Comparison of ENCODE assay signal across 8 cellular contexts in the genomic region with DNA sequence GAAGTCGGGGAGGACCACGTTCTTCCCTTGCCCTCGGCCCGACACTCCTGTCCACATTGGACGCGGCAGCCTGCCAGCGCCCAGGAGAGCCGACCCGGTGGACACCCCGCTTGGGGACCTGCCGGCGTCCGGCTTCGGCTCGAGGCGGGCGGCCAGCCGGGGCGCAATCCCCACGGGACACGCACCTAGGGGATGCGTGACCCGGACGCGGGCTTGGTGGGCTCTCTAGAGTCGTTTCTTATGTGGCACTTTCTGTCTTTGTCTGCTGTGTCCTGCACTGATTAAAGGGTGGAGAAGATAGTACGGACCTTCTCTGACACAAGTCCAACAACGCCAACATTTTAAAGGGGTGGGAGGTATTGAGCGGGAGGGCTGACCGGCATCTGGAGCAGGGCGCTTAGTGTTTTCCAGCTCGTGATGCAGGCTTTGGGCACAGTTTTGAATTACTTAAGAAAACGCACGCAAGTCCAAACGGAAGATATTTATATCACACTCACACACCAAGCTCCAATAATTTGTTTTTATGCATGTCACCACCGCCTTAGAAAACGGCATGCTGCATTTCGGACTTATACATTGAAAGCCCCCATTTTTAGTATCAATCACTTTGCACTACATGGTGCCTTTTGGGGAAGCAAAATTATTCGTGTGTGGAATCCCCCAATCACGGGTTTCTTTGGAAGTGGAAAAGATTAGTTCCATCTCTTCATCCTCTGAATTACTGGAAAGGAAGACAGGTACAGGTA. TPM values are rescaled to one million over a fixed set of nuclear protein-coding genes. Genes with fewer than 3 reads are reported as not detected.
A peak's percentile ranks its signal among the peaks of the same experiment; 100 is the strongest.
DNase-seq lines count a peak whose midpoint lies in the region; ATAC-seq and TF ChIP-seq lines count a peak whose summit lies in the region.

No MANE protein-coding gene starts in this region.

- ATAC-seq in GM18909 (IDR thresholded peaks at IDR 0.05; ENCODE audit: poor library complexity, unreplicated experiment) = peak; percentile 15
- ATAC-seq in HG03196 (IDR thresholded peaks at IDR 0.05; ENCODE audit: unreplicated experiment) = peak; percentile 12
- ATAC-seq in heart right ventricle = peak in 6 of 8 donors; percentile 20 to 69 (median 28)
- ATAC-seq in sciatic nerve = peak; percentile 31

- H3K27ac ChIP-seq in heart right ventricle = peak overlapping the region in 9 of 10 donors; percentile 91 to 97 (median 95)

- POLR2A ChIA-PET in AG04449 (lab: Yijun Ruan, JAX) = interaction anchor here (0.6 to 1.7 kb wide), 4 partner anchors 25 to 97 kb away, joined by 3 to 11 read pairs (median 5); a partner anchor contains a TSS
- POLR2A ChIA-PET in activated CD4-positive, alpha-beta memory T cell treated with anti-CD3 and anti-CD28 coated beads for 36 hours (lab: Charles Lee) = interaction anchor here (1.4 to 2.1 kb wide), 2 partner anchors 17 to 95 kb away, joined by 6 to 9 read pairs; no protein-coding TSS in a partner anchor

- H3K4me3 ChIP-seq in AG04449 (ENCODE audit: low read depth, low read length) (peak overlapping the region; percentile 73), heart right ventricle (peak overlapping the region; percentile 70 to 90 (median 82))

- CTCF ChIA-PET in AG04449 (lab: Yijun Ruan, JAX) = interaction anchor here (0.6 to 3.0 kb wide), 2 partner anchors 9 to 648 kb away, joined by 3 to 9 read pairs; no protein-coding TSS in a partner anchor
- CTCF ChIA-PET in activated CD4-positive, alpha-beta memory T cell treated with anti-CD3 and anti-CD28 coated beads for 36 hours (lab: Charles Lee) = interaction anchor here (1.1 kb wide), 1 partner anchor 331 kb away, joined by 3 read pairs; no protein-coding TSS in a partner anchor

- H3K36me3 ChIP-seq in heart right ventricle = no peaks in the 10 kb centered on the region

- H3K27me3 Mint-ChIP-seq in activated CD4-positive, alpha-beta memory T cell treated with anti-CD3 and anti-CD28 coated beads for 36 hours = peaks cover 65% of the 10 kb centered on the region

- peaks cover 0 to 36% (median 17%) of the 10 kb centered on the region in 9 donors for H3K4me1 ChIP-seq in heart right ventricle

- no peaks in the 10 kb centered on the region for H3K9me3 ChIP-seq in heart right ventricle

- intact Hi-C loops in activated CD4-positive, alpha-beta memory T cell treated with anti-CD3 and anti-CD28 coated beads for 36 hours (cut with micrococcal nuclease) = loop anchor here (2.0 kb wide), 6 partner anchors 17 to 339 kb away; a partner anchor contains a TSS
- intact Hi-C loops in heart right ventricle (cut with DNase I) = loop anchor here in 6 of 10 donors (5.0 to 10.0 kb wide), 5 partner anchors 93 to 646 kb away; a partner anchor contains a TSS
- intact Hi-C loops in sciatic nerve (cut with DNase I) = loop anchor here (1.0 kb wide), 1 partner anchor 25 kb away; a partner anchor contains a TSS

- peak overlapping the region; percentile 69 for H3K4me3 Mint-ChIP-seq in activated CD4-positive, alpha-beta memory T cell treated with anti-CD3 and anti-CD28 coated beads for 36 hours

- H3K4me1 Mint-ChIP-seq in activated CD4-positive, alpha-beta memory T cell treated with anti-CD3 and anti-CD28 coated beads for 36 hours (ENCODE audit: low read depth) = peaks cover 29% of the 10 kb centered on the region

- H3K27ac Mint-ChIP-seq in activated CD4-positive, alpha-beta memory T cell treated with anti-CD3 and anti-CD28 coated beads for 36 hours = peak overlapping the region; percentile 38

- H3K9me3 Mint-ChIP-seq in activated CD4-positive, alpha-beta memory T cell treated with anti-CD3 and anti-CD28 coated beads for 36 hours = no peaks in the 10 kb centered on the region

- TF ChIP-seq CTCF in AG04449 (IDR thresholded peaks at IDR 0.05; ENCODE audit: insufficient read depth, low read length, missing control alignments) (no peak), heart right ventricle (IDR thresholded peaks at IDR 0.05) (no peak)

- DNase-seq in AG04449 (ENCODE audit: low read depth, low spot score) (no peak), heart right ventricle (no peak), sciatic nerve (ENCODE audit: low spot score) (peak; percentile 78), DMS79 (lab: John Stamatoyannopoulos, UW) (no peak), NCI-H1436 (lab: John Stamatoyannopoulos, UW) (no peak)
- no peak for DNase-seq in activated CD4-positive, alpha-beta memory T cell treated with anti-CD3 and anti-CD28 coated beads for 36 hours

- peaks cover 5% of the 10 kb centered on the region for H3K36me3 Mint-ChIP-seq in activated CD4-positive, alpha-beta memory T cell treated with anti-CD3 and anti-CD28 coated beads for 36 hours

- WGBS in heart right ventricle, 2 donors = 1 to 3% methylated on average over 40 of the region's 40 CpGs

- peaks cover 22 to 94% (median 87%) of the 10 kb centered on the region in 7 donors for H3K27me3 ChIP-seq in heart right ventricle

RNA-seq across cellular contexts. Expression of a gene that starts 3.9 kb away (rescaled TPM):
- total RNA-seq in activated CD4-positive, alpha-beta memory T cell treated with anti-CD3 and anti-CD28 coated beads for 36 hours = under 1 TPM in 1 of 2 experiments, not detected in 1; 0.24 TPM
- total RNA-seq in heart right ventricle (not detected), sciatic nerve (0.31 TPM)
- polyA plus RNA-seq in heart right ventricle = under 1 TPM in 1 of 2 donors, not detected in 1; 0.01 TPM

RNA-seq across cellular contexts. Expression of a gene that starts 20.5 kb away (rescaled TPM):
- 10 to 100 TPM; 58.8 to 63.5 TPM for total RNA-seq in activated CD4-positive, alpha-beta memory T cell treated with anti-CD3 and anti-CD28 coated beads for 36 hours
- 10 to 100 TPM; 26.1 to 44.1 (median 34.5) TPM for total RNA-seq in heart right ventricle
- 10 to 100 TPM; 15.0 to 19.0 TPM for polyA plus RNA-seq in heart right ventricle
- total RNA-seq in sciatic nerve = 62.7 TPM

RNA-seq across cellular contexts. Expression of a gene that starts 25.2 kb away (rescaled TPM):
- total RNA-seq in activated CD4-positive, alpha-beta memory T cell treated with anti-CD3 and anti-CD28 coated beads for 36 hours = 10 to 100 TPM; 84.6 to 91.4 TPM
- total RNA-seq in heart right ventricle (10 to 100 TPM; 72.7 to 95.0 (median 80.6) TPM), sciatic nerve (53.3 TPM)
- polyA plus RNA-seq in heart right ventricle = 10 to 100 TPM; 62.2 to 84.9 TPM
